Comparison of ENCODE assay signal across 8 cellular contexts in the genomic region with DNA sequence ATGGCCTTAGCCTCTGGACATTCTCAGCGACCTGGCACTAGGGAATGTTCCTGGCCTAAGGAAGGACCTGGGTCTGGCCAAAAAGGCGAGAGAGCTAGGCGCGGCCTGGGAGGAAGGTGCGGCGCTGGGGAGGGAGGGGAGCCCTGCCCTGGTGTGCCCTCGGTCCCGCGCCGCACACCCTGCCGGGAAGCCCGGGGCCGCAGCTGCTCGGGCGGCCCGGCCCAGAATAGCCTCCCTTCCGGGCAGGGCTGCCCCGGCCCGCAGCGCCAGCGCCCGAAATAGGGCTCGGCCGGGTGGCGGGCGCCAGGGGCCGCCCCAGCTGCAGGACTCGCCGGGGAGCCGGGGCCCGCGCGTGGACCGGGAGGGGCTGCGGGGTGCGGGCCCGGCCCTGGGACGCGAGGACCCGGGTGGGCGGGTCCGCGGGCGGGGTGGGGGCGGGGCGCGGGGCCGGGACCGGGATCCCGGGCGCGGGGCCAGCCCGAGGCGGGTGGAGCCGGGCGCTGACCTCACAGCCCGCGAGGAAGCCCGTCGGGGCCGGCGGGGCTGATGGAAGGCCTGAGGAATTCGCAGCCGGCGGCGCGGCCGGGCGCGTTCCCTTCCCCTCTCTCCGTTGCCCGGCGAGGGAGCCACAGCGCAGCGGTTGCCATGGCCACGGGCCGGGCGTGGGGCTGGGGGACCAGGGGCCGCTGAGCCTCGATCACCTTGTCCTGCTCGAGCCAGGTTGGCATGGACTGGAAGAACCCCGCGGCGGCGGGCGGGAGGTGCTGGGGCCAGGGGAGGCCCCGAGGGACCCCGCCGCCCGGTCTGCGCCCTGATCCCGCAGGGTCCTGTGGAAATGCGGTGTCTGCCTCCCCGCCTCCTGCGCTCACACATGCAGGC. TPM values are rescaled to one million over a fixed set of nuclear protein-coding genes. Genes with fewer than 3 reads are reported as not detected.
DNase-seq lines count a peak whose midpoint lies in the region; ATAC-seq lines count a peak whose summit lies in the region.

No MANE protein-coding gene starts in this region.

- peak; percentile 88 for DNase-seq in ELR (ENCODE audit: low read depth)
- peak; percentile 78 for DNase-seq in NCI-H226
- peak; percentile 0 for DNase-seq in cerebellar cortex (ENCODE audit: low spot score)
- peak; percentile 93 for DNase-seq in islet precursor cell

- no peaks in the 10 kb centered on the region for H3K36me3 ChIP-seq in skeletal muscle satellite cell (ENCODE audit: insufficient read depth, low read length)

- H3K4me3 ChIP-seq in skeletal muscle satellite cell (ENCODE audit: low read length) = peak overlapping the region; percentile 69

- H3K9me3 ChIP-seq in skeletal muscle satellite cell (replicated peaks; ENCODE audit: low read length) = no peaks in the 10 kb centered on the region

- H3K4me1 ChIP-seq in skeletal muscle satellite cell (ENCODE audit: control insufficient read depth, insufficient read depth, low read length) = peaks cover 51% of the 10 kb centered on the region

- H3K4me2 ChIP-seq in skeletal muscle satellite cell (ENCODE audit: low read length) = peak overlapping the region; percentile 91

- peak overlapping the region; percentile 85 for H3K9ac ChIP-seq in skeletal muscle satellite cell (ENCODE audit: low read depth, low read length)

- ATAC-seq in GM19452 (IDR thresholded peaks at IDR 0.05; ENCODE audit: unreplicated experiment) = no peak
- ATAC-seq in GM18520 (IDR thresholded peaks at IDR 0.05; ENCODE audit: unreplicated experiment) = no peak
- ATAC-seq in GM19455 (IDR thresholded peaks at IDR 0.05; ENCODE audit: unreplicated experiment) = no peak

- H3K27me3 ChIP-seq in skeletal muscle satellite cell (ENCODE audit: control insufficient read depth, insufficient read depth, low read length) = no peaks in the 10 kb centered on the region

RNA-seq across cellular contexts. Expression of gene SOCS3, which starts 18.1 kb away (rescaled TPM):
- total RNA-seq in skeletal muscle satellite cell (2012; rRNA removed) = 52.0 and 93.5 TPM in 2 replicates

RNA-seq across cellular contexts. Expression of gene PGS1, which starts 36.7 kb away (rescaled TPM):
- 24.6 and 25.8 TPM in 2 replicates for total RNA-seq in skeletal muscle satellite cell (2012; rRNA removed)

Comparison
In these comparisons a context has a peak if more than half of its experiments do, and no peak if none do; other contexts are left out.
1. DNase-seq: peak in every context shown above with its lines; median percentile 93 in islet precursor cell; 88 in ELR; 78 in NCI-H226; 0 in cerebellar cortex.